In genomic region chr4:118465831-118466230, GRCh38 we compare ENCODE assay signal across 8 cellular contexts.
DNase-seq lines count a peak whose midpoint lies in the region; TF ChIP-seq lines count a peak whose summit lies in the region.
"Not testable (repeated sequence)": the region's sequence is repeated elsewhere in the genome, so short reads cannot be mapped to it uniquely, and the experiment has no call there.

No MANE protein-coding gene starts in this region.

- not testable (repeated sequence) for TF ChIP-seq CTCF in AG09309 (IDR thresholded peaks at IDR 0.05; ENCODE audit: control insufficient read depth, insufficient read depth, low read depth, low read length, missing control alignments); HFFc6 (IDR thresholded peaks at IDR 0.05); foreskin fibroblast (IDR thresholded peaks at IDR 0.05; ENCODE audit: low read depth, low read length)

- not testable (repeated sequence) for H3K27me3 ChIP-seq in adipocyte (replicated peaks; ENCODE audit: control insufficient read depth, insufficient read depth, low read length)

- not testable (repeated sequence) for H3K9me3 ChIP-seq in adipocyte (ENCODE audit: control insufficient read depth, low read length)

- not testable (repeated sequence) for H3K4me3 ChIP-seq in AG09309 (ENCODE audit: control insufficient read depth, low read depth, low read length); adipocyte (ENCODE audit: low read length); foreskin fibroblast (ENCODE audit: low read depth in 1 of 2, low read length in 2 of 2)

- not testable (repeated sequence) for H3K36me3 ChIP-seq in adipocyte (ENCODE audit: control insufficient read depth, insufficient read depth, low read length, severe bottlenecking)

- DNase-seq in AG09309 (ENCODE audit: low read depth) = peak; percentile 46
- DNase-seq in EH (ENCODE audit: low read depth) = peak; percentile 90
- DNase-seq in GM04504 (ENCODE audit: low read depth) = peak; percentile 69
- DNase-seq in HFFc6 = peak; percentile 86
- peak; percentile 77 for DNase-seq in adipocyte (ENCODE audit: low read depth)
- peak; percentile 85 for DNase-seq in fibroblast of gingiva (ENCODE audit: low read depth)
- DNase-seq in foreskin fibroblast = peak; percentile 49 to 86
- DNase-seq in retina = peak; percentile 3

- H3K36me3 Mint-ChIP-seq in HFFc6 (ENCODE audit: low read depth) = not testable (repeated sequence)

- peak overlapping the region; percentile 59 for H3K27ac Mint-ChIP-seq in HFFc6

- not testable (repeated sequence) for H3K9ac ChIP-seq in adipocyte (ENCODE audit: low read length)

- peaks cover 39% of the 10 kb centered on the region for H3K4me1 Mint-ChIP-seq in HFFc6 (ENCODE audit: low read depth)

- H3K27me3 Mint-ChIP-seq in HFFc6 (ENCODE audit: insufficient read depth) = not testable (repeated sequence)

- not testable (repeated sequence) for H3K9me3 Mint-ChIP-seq in HFFc6

- H3K4me3 Mint-ChIP-seq in HFFc6 = peak overlapping the region; percentile 29

- not testable (repeated sequence) for H3K4me1 ChIP-seq in adipocyte (ENCODE audit: control insufficient read depth, insufficient read depth, low read length)

Comparison
In these comparisons a context has a peak if more than half of its experiments do, and no peak if none do; other contexts are left out.
1. DNase-seq: peak in every context shown above with its lines; median percentile 90 in EH; 86 in HFFc6; 85 in fibroblast of gingiva; 77 in adipocyte; 69 in GM04504; 68 in foreskin fibroblast; 46 in AG09309; 3 in retina.